In genomic region chr21:45356251-45356650, GRCh38 we compare ENCODE assay signal across 13 cellular contexts. TPM values are rescaled to one million over a fixed set of nuclear protein-coding genes. Genes with fewer than 3 reads are reported as not detected.
DNase-seq lines count a peak whose midpoint lies in the region; ATAC-seq and TF ChIP-seq lines count a peak whose summit lies in the region.
"Had no signal": no experiment of that assay in that cellular context is flagged by ENCODE, and none has a peak within 500 bp of the region (broad histone marks: within the 10 kb centered on the region; RNA-seq: fewer than 3 reads in every experiment).

No MANE protein-coding gene starts in this region.

- CTCF ChIA-PET in Caco-2 (lab: Charles Lee), result interaction anchor here (0.6 to 2.4 kb wide), 14 partner anchors 9 to 200 kb away, joined by 3 to 13 read pairs (median 6); partner anchors contain the start of gene POFUT2

- H3K36me3 Mint-ChIP-seq in Caco-2 (ENCODE audit: insufficient read depth, unreplicated experiment) (peaks cover 11% of the 10 kb centered on the region), nephron progenitor cell (ENCODE audit: low read depth) (no peaks in the 10 kb centered on the region)
- H3K36me3 Mint-ChIP-seq in activated naive CD8-positive, alpha-beta T cell treated with anti-CD3 and anti-CD28 coated beads for 36 hours, result no peaks in the 10 kb centered on the region

- TSS peak; percentile 52 for BruUV-seq in Caco-2 (replicated peaks; lab: Mats Ljungman, UMichigan)

- H3K9me3 Mint-ChIP-seq in Caco-2 (ENCODE audit: unreplicated experiment) (no peaks in the 10 kb centered on the region), nephron progenitor cell (no peaks in the 10 kb centered on the region)
- no peaks in the 10 kb centered on the region for H3K9me3 Mint-ChIP-seq in activated naive CD8-positive, alpha-beta T cell treated with anti-CD3 and anti-CD28 coated beads for 36 hours
- H3K9me3 Mint-ChIP-seq: dendritic cell treated with granulocyte-macrophage colony-stimulating factor and Interleukin-4, amounts not matched to agents 40 ng/mL and 50 ng/mL, for 4 days had no signal

- no peak for TF ChIP-seq EP300 in ovary (IDR thresholded peaks at IDR 0.05)

- H3K4me3 Mint-ChIP-seq in Caco-2 (ENCODE audit: unreplicated experiment) (peak overlapping the region; percentile 62), nephron progenitor cell (no peak overlapping the region)
- H3K4me3 Mint-ChIP-seq in activated naive CD8-positive, alpha-beta T cell treated with anti-CD3 and anti-CD28 coated beads for 36 hours, result no peak overlapping the region
- H3K4me3 Mint-ChIP-seq: dendritic cell treated with granulocyte-macrophage colony-stimulating factor and Interleukin-4, amounts not matched to agents 40 ng/mL and 50 ng/mL, for 4 days had no signal

- H3F3A ChIP-seq in Loucy (ENCODE audit: low read depth), result no peaks in the 10 kb centered on the region

- H3K4me1 Mint-ChIP-seq in Caco-2 (ENCODE audit: low read depth, unreplicated experiment) (peaks cover 65% of the 10 kb centered on the region), nephron progenitor cell (peaks cover 90% of the 10 kb centered on the region)
- H3K4me1 Mint-ChIP-seq in activated naive CD8-positive, alpha-beta T cell treated with anti-CD3 and anti-CD28 coated beads for 36 hours, result peaks cover 3% of the 10 kb centered on the region

- no peak overlapping the region for H2AFZ ChIP-seq in Loucy (ENCODE audit: low read length)

- intact Hi-C loops in Caco-2 (cut with micrococcal nuclease; ENCODE audit: unreplicated experiment), result loop anchor here (1.0 to 5.0 kb wide), 6 partner anchors 22 to 64 kb away; partner anchors contain the start of gene COL18A1
- intact Hi-C loops in esophagus squamous epithelium (cut with DNase I), result no loop called here
- intact Hi-C loops in ovary (cut with DNase I), result loop anchor here in 1 of 4 donors (5.0 kb wide), 1 partner anchor 54 kb away; no protein-coding TSS in a partner anchor

- no peaks in the 10 kb centered on the region for H3K79me2 ChIP-seq in Loucy (ENCODE audit: insufficient read depth, low read length)

- no peak overlapping the region for H3K4me2 ChIP-seq in Loucy (ENCODE audit: low read depth, low read length, poor library complexity, severe bottlenecking)

- H3K27ac Mint-ChIP-seq in Caco-2 (ENCODE audit: unreplicated experiment) (peak overlapping the region; percentile 99), nephron progenitor cell (no peak overlapping the region)
- H3K27ac Mint-ChIP-seq in activated naive CD8-positive, alpha-beta T cell treated with anti-CD3 and anti-CD28 coated beads for 36 hours, result no peak overlapping the region
- H3K27ac Mint-ChIP-seq: dendritic cell treated with granulocyte-macrophage colony-stimulating factor and Interleukin-4, amounts not matched to agents 40 ng/mL and 50 ng/mL, for 4 days had no signal

- no peaks in the 10 kb centered on the region for H3K9me2 ChIP-seq in Loucy (replicated peaks; ENCODE audit: low read depth, low read length)

- H3K4me1 ChIP-seq in Caco-2 (peaks cover 65% of the 10 kb centered on the region), Loucy (ENCODE audit: insufficient read depth, low read length, poor library complexity, severe bottlenecking) (peaks cover 6% of the 10 kb centered on the region), esophagus squamous epithelium (peaks cover 0 to 51% (median 22%) of the 10 kb centered on the region in 3 donors), ovary (ENCODE audit: insufficient read depth) (peaks cover 13% of the 10 kb centered on the region)

- peak overlapping the region in 3 of 4 donors; percentile 73 to 88 (median 77) for H3K27ac ChIP-seq in esophagus squamous epithelium
- peak overlapping the region; percentile 80 to 95 for H3K27ac ChIP-seq in ovary

- POLR2A ChIA-PET in Caco-2 (lab: Charles Lee), result interaction anchor here (0.6 to 1.5 kb wide), 7 partner anchors 26 to 929 kb away, joined by 3 to 10 read pairs (median 6); partner anchors contain the start of genes MCM3AP and POFUT2

- no peaks in the 10 kb centered on the region for H3K36me3 ChIP-seq in Caco-2 (ENCODE audit: control insufficient read depth, insufficient read depth, low read length)
- H3K36me3 ChIP-seq in Loucy (ENCODE audit: insufficient read depth, low read length), result no peaks in the 10 kb centered on the region
- H3K36me3 ChIP-seq in esophagus squamous epithelium, result no peaks in the 10 kb centered on the region
- no peaks in the 10 kb centered on the region for H3K36me3 ChIP-seq in ovary

- H3K27me3 Mint-ChIP-seq in Caco-2 (ENCODE audit: insufficient read depth, unreplicated experiment) (no peaks in the 10 kb centered on the region), nephron progenitor cell (ENCODE audit: low read depth, poor library complexity) (peaks cover 10% of the 10 kb centered on the region)
- H3K27me3 Mint-ChIP-seq in activated naive CD8-positive, alpha-beta T cell treated with anti-CD3 and anti-CD28 coated beads for 36 hours, result peaks cover 9% of the 10 kb centered on the region

- H3K9ac ChIP-seq in Loucy (ENCODE audit: low read depth, low read length, poor library complexity, severe bottlenecking), result no peak overlapping the region

- no peaks in the 10 kb centered on the region for H3K9me3 ChIP-seq in Caco-2
- no peaks in the 10 kb centered on the region for H3K9me3 ChIP-seq in Loucy (ENCODE audit: insufficient read depth, low read depth, low read length)
- no peaks in the 10 kb centered on the region for H3K9me3 ChIP-seq in esophagus squamous epithelium
- H3K9me3 ChIP-seq in ovary, result no peaks in the 10 kb centered on the region

- DNase-seq in Caco-2, result no peak
- no peak for DNase-seq in esophagus squamous epithelium (lab: John Stamatoyannopoulos, UW)
- DNase-seq in ovary, result peak in 1 of 5 donors; percentile 33
- no peak for DNase-seq in D341Med (ENCODE audit: low spot score)
- no peak for DNase-seq in activated naive CD8-positive, alpha-beta T cell treated with anti-CD3 and anti-CD28 coated beads for 36 hours
- no peak for DNase-seq in nephron progenitor cell
- DNase-seq: activated CD8-positive, alpha-beta memory T cell treated with anti-CD3 and anti-CD28 coated beads, Interleukin-2, amount 50 U/mL, for 4 hours; DMS79; NCI-H187 treated with DMSO at 0.1 percent for 48 hours; NCI-H774 had no signal

- ATAC-seq in HG03439 (IDR thresholded peaks at IDR 0.05; ENCODE audit: unreplicated experiment), result no peak

- H3K27me3 ChIP-seq in Caco-2 (replicated peaks; ENCODE audit: control insufficient read depth, insufficient read depth, low read length) (no peaks in the 10 kb centered on the region), Loucy (ENCODE audit: insufficient read depth, low read length, poor library complexity, severe bottlenecking) (no peaks in the 10 kb centered on the region), esophagus squamous epithelium (peaks cover 0 to 11% (median 0%) of the 10 kb centered on the region in 4 donors), ovary (no peaks in the 10 kb centered on the region)

- TF ChIP-seq CTCF in Caco-2 (IDR thresholded peaks at IDR 0.05; ENCODE audit: insufficient read depth in 1 of 2, low read depth in 1 of 2, low read length in 1 of 2, severe bottlenecking in 1 of 2, unreplicated experiment in 1 of 2) (peak; percentile 19 to 24), Loucy (conservative IDR thresholded peaks at IDR 0.05; ENCODE audit: low read length) (peak; percentile 61), esophagus squamous epithelium (IDR thresholded peaks at IDR 0.05) (no peak), ovary (IDR thresholded peaks at IDR 0.05) (no peak), nephron progenitor cell (IDR thresholded peaks at IDR 0.05) (no peak)

- H3K4me3 ChIP-seq in Caco-2 (ENCODE audit: low read depth, low read length), result no peak overlapping the region
- no peak overlapping the region for H3K4me3 ChIP-seq in Loucy (ENCODE audit: low read length, poor library complexity, severe bottlenecking)
- no peak overlapping the region for H3K4me3 ChIP-seq in esophagus squamous epithelium
- H3K4me3 ChIP-seq in ovary, result no peak overlapping the region

- TF ChIP-seq POLR2A in esophagus squamous epithelium (IDR thresholded peaks at IDR 0.05), result no peak
- TF ChIP-seq POLR2A in ovary (IDR thresholded peaks at IDR 0.05), result no peak

- WGBS in esophagus squamous epithelium, 2 donors, result 84 to 93% methylated on average over 3 to 5 of the region's 10 CpGs
- WGBS in ovary, 3 donors, result 91 to 93% (median 93%) methylated on average over 10 of the region's 10 CpGs

- H4K20me1 ChIP-seq in Loucy (ENCODE audit: insufficient read depth, low read length, poor library complexity, severe bottlenecking), result no peaks in the 10 kb centered on the region

RNA-seq across cellular contexts. Expression of gene COL18A1, which starts 48.7 kb away (rescaled TPM):
- total RNA-seq in Caco-2 (2022) (160 and 170 TPM in 2 replicates), esophagus squamous epithelium (10 to 100 TPM; 38.9 to 69.0 (median 52.5) TPM), ovary (100 to 1,000 TPM; 141 to 353 (median 270) TPM)
- 100 to 1,000 TPM in 1 of 2 donors, 10 to 100 TPM in 1; 11.1 to 201 TPM for polyA plus RNA-seq in ovary
- total RNA-seq in activated naive CD8-positive, alpha-beta T cell treated with anti-CD3 and anti-CD28 coated beads for 36 hours, result 1 to 10 TPM; 3.5 to 4.0 TPM

Comparison
In these comparisons a context has a peak if more than half of its experiments do, and no peak if none do; other contexts are left out.
1. CTCF ChIP-seq: peak in Caco-2 (2 of 2) and Loucy (single experiment); none in esophagus squamous epithelium (0 of 6), ovary (0 of 3) and nephron progenitor cell (single experiment).
2. RNA of gene COL18A1, which starts 48.7 kb away (total RNA-seq): 141 to 353 TPM in ovary, 160 to 170 TPM in Caco-2 and 38.9 to 69.0 TPM in esophagus squamous epithelium; 3.5 to 4.0 TPM in activated naive CD8-positive, alpha-beta T cell treated with anti-CD3 and anti-CD28 coated beads for 36 hours; every median in the first group is over 4 times any median in the second.